In genomic region chr22:30869996-30870395, GRCh38 we compare ENCODE assay signal across 16 cellular contexts.
DNase-seq lines count a peak whose midpoint lies in the region; ATAC-seq and TF ChIP-seq lines count a peak whose summit lies in the region.
"Had no signal": no experiment of that assay in that cellular context is flagged by ENCODE, and none has a peak within 500 bp of the region (broad histone marks: within the 10 kb centered on the region; RNA-seq: fewer than 3 reads in every experiment).

No MANE protein-coding gene starts in this region.

- H3K27me3 ChIP-seq in right atrium auricular region (no peaks in the 10 kb centered on the region), upper lobe of right lung (no peaks in the 10 kb centered on the region)
- H3K27me3 ChIP-seq: BE2C had no signal

- TF ChIP-seq CTCF in right atrium auricular region (IDR thresholded peaks at IDR 0.05) (no peak), coronary artery (IDR thresholded peaks at IDR 0.05) (no peak), mucosa of descending colon (IDR thresholded peaks at IDR 0.05) (no peak), upper lobe of right lung (IDR thresholded peaks at IDR 0.05) (no peak)

- H3K4me3 ChIP-seq in right atrium auricular region: no peak overlapping the region
- H3K4me3 ChIP-seq in coronary artery: no peak overlapping the region
- H3K4me3 ChIP-seq in mucosa of descending colon: no peak overlapping the region
- H3K4me3 ChIP-seq in upper lobe of right lung: no peak overlapping the region

- DNase-seq in left ventricle myocardium superior (peak; percentile 7), right atrium auricular region (ENCODE audit: low spot score) (no peak), coronary artery (ENCODE audit: low spot score) (peak; percentile 40), mucosa of descending colon (peak in 2 of 3 donors; percentile 5 to 23), upper lobe of right lung (peak; percentile 40), SHP77 (lab: John Stamatoyannopoulos, UW) (no peak)
- DNase-seq: BE2C; CD8-positive, alpha-beta memory T cell; EL; NCI-H1436 treated with DMSO at 0.1 percent for 48 hours; NCI-H2081; NCI-H510A treated with DMSO at 0.1 percent for 48 hours had no signal

- H3K4me1 ChIP-seq in right atrium auricular region: no peaks in the 10 kb centered on the region
- H3K4me1 ChIP-seq in mucosa of descending colon (ENCODE audit: low read depth): no peaks in the 10 kb centered on the region
- H3K4me1 ChIP-seq in upper lobe of right lung: no peaks in the 10 kb centered on the region
- H3K4me1 ChIP-seq: BE2C had no signal

- H3K36me3 ChIP-seq in right atrium auricular region: no peaks in the 10 kb centered on the region
- H3K36me3 ChIP-seq in mucosa of descending colon (ENCODE audit: low read depth): no peaks in the 10 kb centered on the region
- H3K36me3 ChIP-seq in upper lobe of right lung: no peaks in the 10 kb centered on the region
- H3K36me3 ChIP-seq: BE2C had no signal

- H3K9me3 ChIP-seq in right atrium auricular region (no peaks in the 10 kb centered on the region), mucosa of descending colon (no peaks in the 10 kb centered on the region), upper lobe of right lung (no peaks in the 10 kb centered on the region)
- H3K9me3 ChIP-seq: BE2C had no signal

- intact Hi-C loops in left ventricle myocardium superior (cut with micrococcal nuclease) (no loop called here), mucosa of descending colon (cut with DNase I, micrococcal nuclease) (no loop called here), upper lobe of right lung (cut with DNase I) (no loop called here)

- ATAC-seq in left ventricle myocardium superior (no peak), mucosa of descending colon (no peak), upper lobe of right lung (no peak), HG03108 (IDR thresholded peaks at IDR 0.05; ENCODE audit: unreplicated experiment) (no peak), GM18511 (IDR thresholded peaks at IDR 0.05; ENCODE audit: unreplicated experiment) (no peak)
- ATAC-seq: Panc1, Right ventricle myocardium inferior had no signal

- H3K27ac ChIP-seq in right atrium auricular region (no peak overlapping the region), coronary artery (no peak overlapping the region), upper lobe of right lung (no peak overlapping the region)

Comparison
In these comparisons a context has a peak if more than half of its experiments do, and no peak if none do; other contexts are left out.
1. DNase-seq: peak in left ventricle myocardium superior (single experiment), coronary artery (single experiment), mucosa of descending colon (2 of 3) and upper lobe of right lung (single experiment); none in right atrium auricular region (single experiment) and SHP77 (0 of 2).